In the genomic region with DNA sequence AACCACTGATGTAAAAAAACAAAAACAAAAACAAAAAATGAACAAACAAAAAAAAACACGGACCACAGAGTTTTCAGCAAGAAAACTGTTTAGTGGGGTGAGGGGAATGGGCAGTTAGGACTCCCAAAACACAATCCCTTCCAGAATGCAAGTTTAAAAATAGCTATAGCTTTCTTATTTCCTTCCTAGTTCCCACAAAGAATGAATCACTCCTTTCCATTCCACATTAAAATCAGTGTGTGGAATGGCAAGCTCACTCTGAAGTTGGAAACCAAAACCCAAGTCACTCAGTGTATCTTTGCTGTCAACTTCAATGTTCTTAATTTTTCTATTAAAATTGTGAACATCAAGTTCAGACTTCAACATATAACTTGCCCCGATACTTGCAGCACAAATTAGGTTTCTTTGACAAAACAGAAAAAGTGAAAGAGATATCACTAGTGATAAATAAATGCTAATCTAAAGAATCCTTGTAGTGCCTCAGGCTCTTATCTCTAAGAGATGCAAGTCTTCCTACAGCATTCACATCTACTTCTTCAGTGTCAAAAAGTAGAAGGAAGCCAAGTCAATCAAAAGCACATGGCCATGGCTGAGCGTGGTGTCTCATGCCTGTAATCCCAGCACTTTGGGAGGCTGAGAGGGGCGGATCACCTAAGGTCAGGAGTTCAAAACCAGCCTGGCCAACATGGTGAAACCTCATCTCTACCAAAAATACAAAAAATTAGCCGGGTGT, we compare ENCODE assay signal across 13 cellular contexts. TPM values are rescaled to one million over a fixed set of nuclear protein-coding genes. Genes with fewer than 3 reads are reported as not detected.
A peak's percentile ranks its signal among the peaks of the same experiment; 100 is the strongest.
DNase-seq lines count a peak whose midpoint lies in the region; ATAC-seq, FAIRE-seq and TF ChIP-seq lines count a peak whose summit lies in the region.
"Had no signal": no experiment of that assay in that cellular context is flagged by ENCODE, and none has a peak within 500 bp of the region (broad histone marks: within the 10 kb centered on the region; RNA-seq: fewer than 3 reads in every experiment).

No MANE protein-coding gene starts in this region.

- H3K27me3 ChIP-seq in liver (ENCODE audit: control insufficient read depth in 4 of 4, insufficient read depth in 4 of 4, low read length in 3 of 4), result no peaks in the 10 kb centered on the region
- H3K27me3 ChIP-seq in HepG2 (ENCODE audit: control insufficient read depth in 1 of 2, insufficient read depth in 2 of 2, low read length in 2 of 2), result no peaks in the 10 kb centered on the region
- no peaks in the 10 kb centered on the region for H3K27me3 ChIP-seq in K562 (ENCODE audit: control insufficient read depth in 2 of 2, insufficient read depth in 2 of 2, low read length in 2 of 2)
- no peaks in the 10 kb centered on the region for H3K27me3 ChIP-seq in left lung
- H3K27me3 ChIP-seq: spleen had no signal

- CTCF ChIA-PET in HepG2 (lab: Yijun Ruan, JAX; ENCODE audit: low intra/inter-chr PET ratio, low total read pairs) (no interaction called here), K562 (lab: Yijun Ruan, JAX; ENCODE audit: low intra/inter-chr PET ratio) (no interaction called here)

- H3K79me2 ChIP-seq in HepG2 (ENCODE audit: insufficient read depth, low read length), result no peaks in the 10 kb centered on the region
- H3K79me2 ChIP-seq in K562 (ENCODE audit: control insufficient read depth, insufficient read depth, low read length), result no peaks in the 10 kb centered on the region; the same call in 2 of the 3 replicates

- intact Hi-C loops in HepG2 (cut with micrococcal nuclease; ENCODE audit: unreplicated experiment), result no loop called here
- intact Hi-C loops in K562 (cut with micrococcal nuclease), result no loop called here
- intact Hi-C loops in left lung (cut with DNase I), result no loop called here

- TF ChIP-seq POLR2A in HepG2 (IDR thresholded peaks at IDR 0.05; ENCODE audit: insufficient read depth in 1 of 2, low read depth in 2 of 2, low read length in 2 of 2) (no peak), K562 (conservative IDR thresholded peaks at IDR 0.05) (no peak)

- ATAC-seq in HepG2, result no peak
- ATAC-seq in K562, result no peak
- ATAC-seq in left lung, result no peak
- no peak for ATAC-seq in HG03196 (IDR thresholded peaks at IDR 0.05; ENCODE audit: unreplicated experiment)
- no peak for ATAC-seq in GM21367 (IDR thresholded peaks at IDR 0.05; ENCODE audit: unreplicated experiment)

- H3K36me3 ChIP-seq in liver (ENCODE audit: control insufficient read depth in 4 of 4, insufficient read depth in 3 of 4, low read depth in 1 of 4, low read length in 3 of 4) (no peaks in the 10 kb centered on the region), HepG2 (replicated peaks in 1 of 2; ENCODE audit: control insufficient read depth in 1 of 2, insufficient read depth in 2 of 2, low read length in 2 of 2) (peaks cover 5 to 32% of the 10 kb centered on the region in 2 experiments; a peak in 3 of 5 replicates), K562 (ENCODE audit: control insufficient read depth, insufficient read depth, low read length) (peaks cover 24% of the 10 kb centered on the region), left lung (peaks cover 0 to 32% of the 10 kb centered on the region in 2 donors)

- in situ Hi-C loops in HepG2 (cut with HindIII; ENCODE audit: extremely low pct_ligation_motif_present, low pct_unique_long_range_greater_than_20kb) (loop anchor here (10.0 kb wide), 1 partner anchor 167 kb away; the partner anchor contains the start of gene SOAT1), K562 (cut with MboI) (loop anchor here (10.0 kb wide), 1 partner anchor 237 kb away; the partner anchor contains the start of gene AXDND1)

- no peak for TF ChIP-seq CTCF in liver (IDR thresholded peaks at IDR 0.05; ENCODE audit: low read depth, low read length, missing input control)
- no peak for TF ChIP-seq CTCF in HepG2 (CRISPR knock-in tag; IDR thresholded peaks at IDR 0.05)
- no peak for TF ChIP-seq CTCF in K562 (IDR thresholded peaks at IDR 0.05 in 2 of 3, conservative IDR thresholded peaks at IDR 0.05 in 1 of 3; ENCODE audit: insufficient read depth in 2 of 3, low read depth in 1 of 3, low read length in 3 of 3)
- TF ChIP-seq CTCF in left lung (IDR thresholded peaks at IDR 0.05), result no peak

- TF ChIP-seq EP300 in HepG2 (IDR thresholded peaks at IDR 0.05; ENCODE audit: low read depth in 2 of 2, low read length in 2 of 2) (no peak), HepG2 (CRISPR knock-in tag; IDR thresholded peaks at IDR 0.05; ENCODE audit: borderline replicate concordance) (no peak), K562 (IDR thresholded peaks at IDR 0.05; ENCODE audit: low read length) (no peak)

- 86% methylated on average over 5 of the region's 5 CpGs for WGBS in liver
- WGBS in HepG2 (ENCODE audit: low lambda C conversion rate), result 97% methylated on average over 5 of the region's 5 CpGs
- WGBS in K562 (ENCODE audit: insufficient coverage, low coverage, missing lambda C conversion rate), result 62% methylated on average over 5 of the region's 5 CpGs

- DNase-seq in HepG2 (ENCODE audit: low spot score) (no peak), K562 (ENCODE audit: extremely low read depth in 1 of 4, low spot score in 3 of 4) (no peak), left lung (no peak), mesenteric fat pad (ENCODE audit: low spot score) (no peak), HPDE6-E6E7 (ENCODE audit: extremely low spot score) (no peak)
- DNase-seq: nephron progenitor cell, Right ventricle myocardium superior, spleen had no signal

- BruUV-seq in HepG2 (replicated peaks; lab: Mats Ljungman, UMichigan) (no TSS peak), K562 (replicated peaks; lab: Mats Ljungman, UMichigan) (no TSS peak)

- FAIRE-seq in HepG2 (lab: Jason Lieb, UNC) (no peak), K562 (lab: Jason Lieb, UNC) (no peak)
- FAIRE-seq: TTC549, urothelium cell line had no signal

- H3K4me1 ChIP-seq in liver (ENCODE audit: control insufficient read depth in 4 of 4, insufficient read depth in 4 of 4, low read length in 3 of 4) (peaks cover 6 to 17% (median 11%) of the 10 kb centered on the region in 4 donors), HepG2 (ENCODE audit: insufficient read depth, low read length) (peaks cover 15% of the 10 kb centered on the region), K562 (replicated peaks in 1 of 2; ENCODE audit: control insufficient read depth in 2 of 2, insufficient read depth in 2 of 2, low read length in 2 of 2) (peaks cover 9 to 15% of the 10 kb centered on the region in 2 experiments; a peak in 3 of 5 replicates), left lung (peaks cover 6 to 46% of the 10 kb centered on the region in 2 donors)

- H2AFZ ChIP-seq in HepG2 (ENCODE audit: low read length), result no peak overlapping the region
- no peak overlapping the region for H2AFZ ChIP-seq in K562 (ENCODE audit: low read depth, low read length)

- H4K20me1 ChIP-seq in HepG2 (ENCODE audit: insufficient read depth, low read length) (no peaks in the 10 kb centered on the region), K562 (replicated peaks; ENCODE audit: control insufficient read depth, insufficient read depth, low read length) (no peaks in the 10 kb centered on the region)

- H3K4me2 ChIP-seq in HepG2 (ENCODE audit: low read depth, low read length) (no peak overlapping the region), K562 (ENCODE audit: insufficient read depth, low read length) (no peak overlapping the region)

- TF ChIP-seq RAD21 in liver (IDR thresholded peaks at IDR 0.05) (no peak), HepG2 (CRISPR knock-in tag; IDR thresholded peaks at IDR 0.05) (no peak), K562 (CRISPR knock-in tag; conservative IDR thresholded peaks at IDR 0.05 in 1 of 2, IDR thresholded peaks at IDR 0.05 in 1 of 2) (no peak)

- H3K9ac ChIP-seq in liver (ENCODE audit: low read depth in 1 of 2, low read length in 2 of 2) (no peak overlapping the region), HepG2 (ENCODE audit: insufficient read depth, low read depth, low read length) (no peak overlapping the region), K562 (ENCODE audit: insufficient read depth in 1 of 2, low read depth in 2 of 2, low read length in 2 of 2) (no peak overlapping the region)

- H3K4me3 ChIP-seq in liver (ENCODE audit: low read depth in 1 of 3, low read length in 3 of 3), result no peak overlapping the region
- H3K4me3 ChIP-seq in HepG2 (replicated peaks in 1 of 3; ENCODE audit: insufficient read depth in 1 of 3, low read depth in 2 of 3, low read length in 3 of 3), result no peak overlapping the region
- no peak overlapping the region for H3K4me3 ChIP-seq in K562
- H3K4me3 ChIP-seq in left lung, result no peak overlapping the region
- H3K4me3 ChIP-seq: spleen had no signal

- H3K9me3 ChIP-seq in liver (ENCODE audit: control insufficient read depth in 4 of 4, low read length in 3 of 4), result no peaks in the 10 kb centered on the region
- H3K9me3 ChIP-seq in HepG2 (ENCODE audit: low read length), result no peaks in the 10 kb centered on the region
- H3K9me3 ChIP-seq in K562 (replicated peaks; ENCODE audit: control insufficient read depth, insufficient read depth, low read depth, low read length), result no peaks in the 10 kb centered on the region
- H3K9me3 ChIP-seq in left lung, result no peaks in the 10 kb centered on the region
- H3K9me3 ChIP-seq: spleen had no signal

- POLR2A ChIA-PET in HepG2 (lab: Yijun Ruan, JAX) (no interaction called here), K562 (lab: Yijun Ruan, JAX) (interaction anchor here (0.6 kb wide), 2 partner anchors 615 to 749 kb away, joined by 4 to 6 read pairs; no protein-coding TSS in a partner anchor)

- no peaks in the 10 kb centered on the region for H3K9me1 ChIP-seq in K562 (ENCODE audit: control insufficient read depth, insufficient read depth, low read length)

- H3K27ac ChIP-seq in liver (ENCODE audit: low read depth in 1 of 2, low read length in 2 of 2), result peak overlapping the region; percentile 59 to 76
- H3K27ac ChIP-seq in HepG2 (ENCODE audit: extremely low read length, insufficient read depth, low read length), result no peak overlapping the region
- H3K27ac ChIP-seq in K562 (ENCODE audit: extremely low read depth, low read depth, low read length), result no peak overlapping the region
- peak overlapping the region; percentile 38 to 53 for H3K27ac ChIP-seq in left lung

RNA-seq across cellular contexts. Expression of gene TOR3A, which starts 45.5 kb away (rescaled TPM):
- total RNA-seq in liver (10 to 100 TPM; 21.1 to 31.0 TPM), HepG2 (2016; rRNA removed; fragmentation: Illumina TruSeq; extraction: Trizol) (21.2 and 28.4 TPM in 2 replicates), K562 (2014; rRNA removed) (85.5 and 99.4 TPM in 2 replicates), K562 (2014; rRNA removed; fragmentation: Illumina TruSeq; extraction: Trizol) (30.7 and 33.8 TPM in 2 replicates), K562 (2015; rRNA removed; fragmentation: Illumina TruSeq; extraction: Trizol) (38.9 and 39.7 TPM in 2 replicates), K562 (2021) (56.4 and 57.5 TPM in 2 replicates), left lung (10 to 100 TPM; 23.6 to 30.0 TPM), mesenteric fat pad (22.3 TPM)
- polyA plus RNA-seq in liver (10 to 100 TPM; 14.3 to 25.9 TPM), HepG2 (2011; rRNA removed) (14.7 and 19.0 TPM in 2 replicates), K562 (2011; rRNA removed) (35.9 and 39.0 TPM in 2 replicates), K562 (2014; fragmentation: Illumina TruSeq; extraction: Trizol) (52.4 and 53.1 TPM in 2 replicates), K562 (2014; fragmentation: Nextera tagmentation; extraction: Ambion mirVana) (10 to 100 TPM in 1 of 2 experiments, 1 to 10 TPM in 1; 7.9 to 13.0 TPM), K562 (2014; rRNA removed) (94.5 and 94.7 TPM in 2 replicates)
- total RNA-seq in HepG2 (2016; cell fraction: cytosol; rRNA removed; fragmentation: Illumina TruSeq; extraction: Trizol; ENCODE audit: low read depth), result 7.9 and 11.8 TPM in 2 replicates
- 19.8 and 28.6 TPM in 2 replicates for total RNA-seq in HepG2 (2016; cell fraction: insoluble cytoplasmic fraction; rRNA removed; fragmentation: Illumina TruSeq; extraction: Trizol)
- 19.8 and 22.1 TPM in 2 replicates for total RNA-seq in HepG2 (2016; cell fraction: membrane; rRNA removed; fragmentation: Illumina TruSeq; extraction: Trizol)
- total RNA-seq in HepG2 (2016; cell fraction: nucleus; rRNA removed; fragmentation: Illumina TruSeq; extraction: Trizol), result 31.0 and 31.1 TPM in 2 replicates
- 13.8 and 15.5 TPM in 2 replicates for polyA plus RNA-seq in HepG2 (2011; cell fraction: cytosol; rRNA removed)
- 14.5 and 18.5 TPM in 2 replicates for polyA plus RNA-seq in HepG2 (2011; cell fraction: nucleus; rRNA removed)
- 19.9 and 27.3 TPM in 2 replicates for polyA plus RNA-seq in HepG2 (2012)
- polyA plus RNA-seq in HepG2 (2016; cell fraction: cytosol; fragmentation: Illumina TruSeq; extraction: Trizol; ENCODE audit: low read depth), result 9.2 and 13.1 TPM in 2 replicates
- 22.9 and 23.5 TPM in 2 replicates for polyA plus RNA-seq in HepG2 (2016; cell fraction: insoluble cytoplasmic fraction; fragmentation: Illumina TruSeq; extraction: Trizol; ENCODE audit: low read depth)
- 16.3 and 19.2 TPM in 2 replicates for polyA plus RNA-seq in HepG2 (2016; cell fraction: membrane; fragmentation: Illumina TruSeq; extraction: Trizol; ENCODE audit: low read depth)
- polyA plus RNA-seq in HepG2 (2016; cell fraction: nucleus; fragmentation: Illumina TruSeq; extraction: Trizol; ENCODE audit: insufficient read depth, low read depth), result 57.8 and 63.2 TPM in 2 replicates
- 37.3 and 96.0 TPM in 2 replicates for polyA minus RNA-seq in HepG2 (2011; rRNA and poly(A)+ RNA removed; ENCODE audit: low replicate concordance)
- 9.6 and 11.3 TPM in 2 replicates for polyA minus RNA-seq in HepG2 (2011; cell fraction: cytosol; rRNA and poly(A)+ RNA removed)
- 7.3 and 11.7 TPM in 2 replicates for polyA minus RNA-seq in HepG2 (2011; cell fraction: nucleus; rRNA and poly(A)+ RNA removed)
- total RNA-seq in K562 (2011; cell fraction: chromatin; rRNA removed; ENCODE audit: low replicate concordance), result 35.1 and 99.5 TPM in 2 replicates
- 118 and 119 TPM in 2 replicates for total RNA-seq in K562 (2011; cell fraction: nucleolus; rRNA removed)
- total RNA-seq in K562 (2011; cell fraction: nucleoplasm; rRNA removed), result 78.9 and 84.8 TPM in 2 replicates
- 46.7 and 101 TPM in 2 replicates for polyA plus RNA-seq in K562 (2011; cell fraction: cytosol; rRNA removed)
- polyA plus RNA-seq in K562 (2011; cell fraction: nucleus; rRNA removed), result 32.1 and 53.1 TPM in 2 replicates
- polyA plus RNA-seq in K562 (2012), result 40.2 and 44.0 TPM in 2 replicates
- 39.1 and 54.9 TPM in 2 replicates for polyA minus RNA-seq in K562 (2011; rRNA and poly(A)+ RNA removed)
- polyA minus RNA-seq in K562 (2011; cell fraction: cytosol; rRNA and poly(A)+ RNA removed), result 30.2 and 38.8 TPM in 2 replicates
- polyA minus RNA-seq in K562 (2011; cell fraction: nucleus; rRNA and poly(A)+ RNA removed), result 23.4 and 26.4 TPM in 2 replicates

Comparison
In these comparisons a context has a peak if more than half of its experiments do, and no peak if none do; other contexts are left out.
1. H3K27ac ChIP-seq: peak in liver (2 of 2) and left lung (2 of 2); none in HepG2 (single experiment) and K562 (single experiment).